In the genomic region with DNA sequence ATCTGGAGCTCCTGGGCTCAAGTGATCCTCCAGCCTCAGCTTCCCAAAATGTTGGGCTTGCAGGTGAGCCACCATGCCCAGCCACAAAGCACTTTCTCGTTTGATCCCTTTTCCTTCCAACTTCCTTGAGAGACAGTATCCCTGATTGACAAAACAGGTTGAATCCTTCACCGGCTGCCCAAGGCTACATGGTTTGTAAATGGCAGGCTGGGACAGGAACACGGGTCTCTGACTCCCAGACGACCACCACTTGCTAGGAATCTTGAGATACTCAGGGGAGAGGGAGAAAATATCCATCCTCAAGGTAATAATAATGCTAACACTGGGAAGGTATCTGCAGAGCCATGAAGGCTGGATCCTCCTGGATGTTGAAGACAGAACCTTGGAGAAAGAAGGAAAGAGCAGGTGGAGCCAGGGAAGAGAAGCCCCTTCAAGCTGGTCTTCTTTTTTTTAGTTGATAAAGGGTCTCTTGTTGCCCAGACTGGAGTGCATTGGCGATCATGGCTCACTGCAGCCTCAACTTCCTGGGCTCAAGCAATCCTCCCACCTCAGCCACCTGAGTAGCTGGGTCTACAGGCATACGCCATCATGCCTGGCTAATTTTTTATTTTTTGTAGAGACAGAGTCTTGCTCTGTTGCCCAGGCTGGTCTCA, we compare ENCODE assay signal across 21 cellular contexts. TPM values are rescaled to one million over a fixed set of nuclear protein-coding genes. Genes with fewer than 3 reads are reported as not detected.
A peak's percentile ranks its signal among the peaks of the same experiment; 100 is the strongest.
DNase-seq lines count a peak whose midpoint lies in the region; ATAC-seq and TF ChIP-seq lines count a peak whose summit lies in the region.
"Had no signal": no experiment of that assay in that cellular context is flagged by ENCODE, and none has a peak within 500 bp of the region (broad histone marks: within the 10 kb centered on the region; RNA-seq: fewer than 3 reads in every experiment).

No MANE protein-coding gene starts in this region.

- H3K9me3 ChIP-seq in IMR-90 (ENCODE audit: control insufficient read depth, insufficient read depth, low read length) (no peaks in the 10 kb centered on the region), subcutaneous abdominal adipose tissue (ENCODE audit: control insufficient read depth in 5 of 5, low read length in 5 of 5) (no peaks in the 10 kb centered on the region)

- no peak overlapping the region for H3K18ac ChIP-seq in IMR-90 (ENCODE audit: low read depth, low read length)

- BruUV-seq in IMR-90 (replicated peaks; lab: Mats Ljungman, UMichigan), result no TSS peak

- POLR2A ChIA-PET in IMR-90 (lab: Charles Lee; ENCODE audit: unreplicated experiment), result no interaction called here

- TF ChIP-seq CTCF in IMR-90 (conservative IDR thresholded peaks at IDR 0.05; ENCODE audit: low read depth, low read length) (no peak), chondrocyte (IDR thresholded peaks at IDR 0.05) (no peak)

- no peak overlapping the region for H3K4me2 ChIP-seq in IMR-90 (ENCODE audit: low read depth, low read length)
- H3K4me2 ChIP-seq: KMS-11 had no signal

- TF ChIP-seq RAD21 in IMR-90 (IDR thresholded peaks at IDR 0.05; ENCODE audit: low read length), result no peak

- ATAC-seq in IMR-90 (ENCODE audit: low read depth) (no peak), HG02642 (IDR thresholded peaks at IDR 0.05; ENCODE audit: poor library complexity, unreplicated experiment) (no peak)
- ATAC-seq: HepG2 had no signal

- no peak overlapping the region for H3K23ac ChIP-seq in IMR-90 (ENCODE audit: low read depth, low read length)

- no peak overlapping the region for H2BK5ac ChIP-seq in IMR-90 (ENCODE audit: low read depth, low read length, poor library complexity, severe bottlenecking)

- H4K20me1 ChIP-seq in IMR-90 (ENCODE audit: insufficient read depth, low read length), result no peaks in the 10 kb centered on the region

- H3K9ac ChIP-seq in IMR-90 (ENCODE audit: low read depth, low read length) (no peak overlapping the region), subcutaneous abdominal adipose tissue (ENCODE audit: low read length in 5 of 5) (no peak overlapping the region)
- H3K9ac ChIP-seq: KMS-11 had no signal

- H3K4me3 ChIP-seq in IMR-90 (ENCODE audit: insufficient read depth, low read depth, low read length) (no peak overlapping the region), subcutaneous abdominal adipose tissue (ENCODE audit: low read depth in 1 of 5, low read length in 5 of 5) (no peak overlapping the region)

- no peaks in the 10 kb centered on the region; a peak in 1 of 4 replicates for H3K79me1 ChIP-seq in IMR-90 (ENCODE audit: low read depth in 1 of 2, low read length in 2 of 2)

- no peaks in the 10 kb centered on the region for H3K27me3 ChIP-seq in IMR-90 (ENCODE audit: control insufficient read depth, insufficient read depth, low read length)
- no peaks in the 10 kb centered on the region for H3K27me3 ChIP-seq in subcutaneous abdominal adipose tissue (ENCODE audit: control insufficient read depth in 5 of 5, insufficient read depth in 4 of 5, low read length in 5 of 5)

- H3K4ac ChIP-seq in IMR-90 (ENCODE audit: low read depth, low read length), result no peak overlapping the region

- H3K4me1 Mint-ChIP-seq in chondrocyte (ENCODE audit: low read depth), result peaks cover 20% of the 10 kb centered on the region

- H3K4me3 Mint-ChIP-seq in chondrocyte (ENCODE audit: unreplicated experiment), result no peak overlapping the region

- H3K27ac Mint-ChIP-seq in chondrocyte (ENCODE audit: unreplicated experiment), result peak overlapping the region; percentile 84

- no peak overlapping the region for H2BK15ac ChIP-seq in IMR-90 (ENCODE audit: low read depth, low read length)

- H3K27ac ChIP-seq in IMR-90 (ENCODE audit: insufficient read depth, low read length) (no peak overlapping the region), subcutaneous abdominal adipose tissue (ENCODE audit: low read depth, low read length) (peak overlapping the region; percentile 40)
- H3K27ac ChIP-seq: KMS-11 had no signal

- H3K4me1 ChIP-seq in IMR-90 (ENCODE audit: control insufficient read depth, insufficient read depth, low read length) (peaks cover 5% of the 10 kb centered on the region), subcutaneous abdominal adipose tissue (ENCODE audit: control insufficient read depth in 5 of 5, insufficient read depth in 5 of 5, low read length in 5 of 5) (peaks cover under 1 to 14% (median 12%) of the 10 kb centered on the region in 5 donors)

- H2AK9ac ChIP-seq in IMR-90 (replicated peaks; ENCODE audit: low read depth, low read length, poor library complexity), result peak overlapping the region; percentile 63

- intact Hi-C loops in IMR-90 (cut with micrococcal nuclease), result loop anchor here (2.0 kb wide), 2 partner anchors 155 to 245 kb away; no protein-coding TSS in a partner anchor

- H4K91ac ChIP-seq in IMR-90 (ENCODE audit: insufficient read depth, low read depth, low read length), result no peak overlapping the region

- no peak for TF ChIP-seq POLR2A in IMR-90 (IDR thresholded peaks at IDR 0.05; ENCODE audit: low read depth, low read length)

- no peak overlapping the region for H3K56ac ChIP-seq in IMR-90 (ENCODE audit: extremely low read depth, insufficient read depth, low read length)

- no peak overlapping the region for H3K14ac ChIP-seq in IMR-90 (replicated peaks; ENCODE audit: low read depth, low read length)

- DNase-seq in IMR-90 (no peak), chondrocyte (ENCODE audit: low spot score) (peak; percentile 17), islet precursor cell (peak; percentile 49), globus pallidus (ENCODE audit: low spot score) (no peak), NCI-H226 (no peak)
- DNase-seq: C1 segment of cervical spinal cord, DND-41, H7, MV-4-11, NCI-H187, NCI-H2107, NCI-H2227 treated with DMSO at 0.1 percent for 48 hours, NCI-H524, NCI-H82, RPMI8226, SIG-M5 had no signal

- no peaks in the 10 kb centered on the region for H3K9me3 Mint-ChIP-seq in chondrocyte (ENCODE audit: low read depth)

- CTCF ChIA-PET in IMR-90 (lab: Yijun Ruan, JAX), result interaction anchor here (0.5 to 1.4 kb wide), 2 partner anchors 117 to 201 kb away, joined by 3 to 4 read pairs; no protein-coding TSS in a partner anchor

- H3K9me1 ChIP-seq in IMR-90 (ENCODE audit: insufficient read depth, low read length), result peaks cover 14% of the 10 kb centered on the region

- no peak overlapping the region for H2BK120ac ChIP-seq in IMR-90 (ENCODE audit: low read depth, low read length)

- peak overlapping the region; percentile 65 for H2AFZ ChIP-seq in IMR-90 (replicated peaks; ENCODE audit: low read length, poor library complexity)

- no peaks in the 10 kb centered on the region for H3K36me3 ChIP-seq in IMR-90 (ENCODE audit: control insufficient read depth, insufficient read depth, low read length)
- peaks cover 0 to 60% (median 49%) of the 10 kb centered on the region in 5 donors for H3K36me3 ChIP-seq in subcutaneous abdominal adipose tissue (ENCODE audit: control insufficient read depth in 5 of 5, insufficient read depth in 5 of 5, low read length in 5 of 5)

- no peaks in the 10 kb centered on the region for H3K27me3 Mint-ChIP-seq in chondrocyte (ENCODE audit: low read depth)

- no peak overlapping the region for H2BK20ac ChIP-seq in IMR-90 (ENCODE audit: low read depth, low read length)

- H3K36me3 Mint-ChIP-seq in chondrocyte (ENCODE audit: low read depth), result no peaks in the 10 kb centered on the region

- H2AK5ac ChIP-seq in IMR-90 (ENCODE audit: low read depth, low read length), result no peak overlapping the region

- H4K8ac ChIP-seq in IMR-90 (ENCODE audit: low read depth in 2 of 2, low read length in 2 of 2), result no peak overlapping the region; a peak in 1 of 4 replicates

- no peak overlapping the region for H4K5ac ChIP-seq in IMR-90 (ENCODE audit: low read depth, low read length)

- in situ Hi-C loops in IMR-90 (cut with MboI; ENCODE audit: low sequenced_read_pairs), result no loop called here

- dilution Hi-C loops in IMR-90 (cut with HindIII; ENCODE audit: low sequenced_read_pairs, unreplicated experiment), result no loop called here

- 83% methylated on average over 1 of the region's 6 CpGs; no CpG with 5 or more reads in 1 of the 2 experiments for WGBS in IMR-90 (ENCODE audit: extremely low coverage in 2 of 2, insufficient read length in 1 of 2), 2 experiments

TF ChIP-seq in IMR-90, 13 proteins besides CTCF, POLR2A, EP300 and RAD21 (continues in another document):
- no peak for TF ChIP-seq MAFK (IDR thresholded peaks at IDR 0.05; ENCODE audit: low read depth, low read length)
- TF ChIP-seq FOS (IDR thresholded peaks at IDR 0.05; ENCODE audit: low read depth, low read length), result no peak
- TF ChIP-seq CHD1 (IDR thresholded peaks at IDR 0.05; ENCODE audit: low read depth, low read length), result no peak
- no peak for TF ChIP-seq MXI1 (IDR thresholded peaks at IDR 0.05; ENCODE audit: borderline replicate concordance, low read depth, low read length)
- TF ChIP-seq MAZ (IDR thresholded peaks at IDR 0.05; ENCODE audit: borderline replicate concordance, low read depth, low read length), result no peak
- no peak for TF ChIP-seq CEBPB (IDR thresholded peaks at IDR 0.05; ENCODE audit: low read depth, low read length)
- TF ChIP-seq NFE2L2 (IDR thresholded peaks at IDR 0.05; ENCODE audit: low read depth, low read length), result no peak
- TF ChIP-seq, protein P1, sequence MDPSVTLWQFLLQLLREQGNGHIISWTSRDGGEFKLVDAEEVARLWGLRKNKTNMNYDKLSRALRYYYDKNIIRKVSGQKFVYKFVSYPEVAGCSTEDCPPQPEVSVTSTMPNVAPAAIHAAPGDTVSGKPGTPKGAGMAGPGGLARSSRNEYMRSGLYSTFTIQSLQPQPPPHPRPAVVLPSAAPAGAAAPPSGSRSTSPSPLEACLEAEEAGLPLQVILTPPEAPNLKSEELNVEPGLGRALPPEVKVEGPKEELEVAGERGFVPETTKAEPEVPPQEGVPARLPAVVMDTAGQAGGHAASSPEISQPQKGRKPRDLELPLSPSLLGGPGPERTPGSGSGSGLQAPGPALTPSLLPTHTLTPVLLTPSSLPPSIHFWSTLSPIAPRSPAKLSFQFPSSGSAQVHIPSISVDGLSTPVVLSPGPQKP (IDR thresholded peaks at IDR 0.05; ENCODE audit: borderline replicate concordance, low read depth, low read length), result no peak

RNA-seq across cellular contexts. Expression of a gene that starts 19.8 kb away (rescaled TPM):
- total RNA-seq in IMR-90 (2012; rRNA removed), result 0.56 and 1.8 TPM in 2 replicates
- polyA plus RNA-seq in IMR-90 (2012; rRNA removed), result 1.0 and 1.6 TPM in 2 replicates
- polyA plus RNA-seq in IMR-90 (2012; cell fraction: cytosol; rRNA removed), result 0.40 and 0.51 TPM in 2 replicates
- polyA plus RNA-seq in IMR-90 (2012; cell fraction: nucleus; rRNA removed; ENCODE audit: low replicate concordance), result 3.8 and 4.2 TPM in 2 replicates
- total RNA-seq in chondrocyte, result 0.31 to 0.92 TPM (median 0.40 TPM) in 3 replicates
- polyA plus RNA-seq: HepG2 had no signal

RNA-seq across cellular contexts. Expression of a gene that starts 20.8 kb away (rescaled TPM):
- total RNA-seq in IMR-90 (2012; rRNA removed) (10.6 and 11.9 TPM in 2 replicates), chondrocyte (1.2 to 2.2 TPM (median 1.5 TPM) in 3 replicates)
- 17.9 and 19.0 TPM in 2 replicates for polyA plus RNA-seq in IMR-90 (2012; rRNA removed)
- polyA plus RNA-seq in IMR-90 (2012; cell fraction: cytosol; rRNA removed), result 19.4 and 24.5 TPM in 2 replicates
- polyA plus RNA-seq in IMR-90 (2012; cell fraction: nucleus; rRNA removed; ENCODE audit: low replicate concordance), result 12.2 and 13.8 TPM in 2 replicates

RNA-seq across cellular contexts. Expression of a gene that starts 30.7 kb away (rescaled TPM):
- total RNA-seq in IMR-90 (2012; rRNA removed), result 2.3 and 2.5 TPM in 2 replicates
- 7.2 and 12.4 TPM in 2 replicates for polyA plus RNA-seq in IMR-90 (2012; rRNA removed)
- polyA plus RNA-seq in IMR-90 (2012; cell fraction: cytosol; rRNA removed), result 4.7 and 10.7 TPM in 2 replicates
- polyA plus RNA-seq in IMR-90 (2012; cell fraction: nucleus; rRNA removed; ENCODE audit: low replicate concordance), result 1.4 and 1.5 TPM in 2 replicates
- total RNA-seq in chondrocyte, result 0.54 to 0.65 TPM in 2 of 3 replicates, not detected in the other
- total RNA-seq: G401, H7 had no signal

Comparison
In these comparisons a context has a peak if more than half of its experiments do, and no peak if none do; other contexts are left out.
1. DNase-seq: peak in chondrocyte (single experiment) and islet precursor cell (single experiment); none in IMR-90 (single experiment), globus pallidus (single experiment) and NCI-H226 (single experiment).